ENCODE assay signal across 27 cellular contexts in the genomic region with DNA sequence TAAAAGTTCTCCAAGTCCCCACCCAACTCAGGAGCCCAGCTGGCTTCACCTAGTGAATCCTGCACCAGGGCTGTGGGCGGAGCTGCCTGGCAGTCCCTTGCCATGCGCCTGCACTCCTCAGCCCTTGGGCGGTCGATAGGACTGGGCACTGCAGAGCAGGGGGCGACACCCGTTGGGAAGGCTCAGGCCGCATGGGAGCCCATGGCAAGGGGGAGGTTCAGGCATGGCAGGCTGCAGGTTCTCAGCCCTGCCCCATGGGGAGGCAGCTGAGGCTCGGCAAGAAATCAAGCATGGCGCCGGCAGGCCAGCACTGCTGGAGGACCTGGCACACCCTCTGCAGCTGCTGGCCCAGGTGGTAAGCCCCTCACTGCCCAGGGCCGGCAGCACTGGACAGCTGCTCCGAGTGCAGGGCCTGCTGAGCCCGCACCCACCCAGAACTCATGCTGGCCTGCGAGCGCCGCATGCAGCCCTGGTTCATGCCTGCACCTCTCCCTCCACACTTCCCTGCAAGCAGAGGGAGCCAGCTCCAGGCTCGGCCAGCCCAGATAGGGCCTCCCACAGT.
"Had no signal": no experiment of that assay in that cellular context is flagged by ENCODE, and none has a peak within 500 bp of the region (broad histone marks: within the 10 kb centered on the region; RNA-seq: fewer than 3 reads in every experiment).

No MANE protein-coding gene starts in this region.

- H3K27ac Mint-ChIP-seq: naive B cell; naive thymus-derived CD8-positive, alpha-beta T cell; natural killer cell treated with Interleukin-12 subunit alpha and Interleukin-12 subunit beta and Interleukin-15 and Interleukin-18, amount 100 ng/mL, for 72 hours; nephron progenitor cell; progenitor cell of endocrine pancreas; stimulated activated effector memory CD8-positive, alpha-beta T cell treated with anti-CD3 and anti-CD28 coated beads, Interleukin-12 subunit alpha, Interleukin-12 subunit beta, amount 100 ng/mL, for 72 hours; stimulated activated naive B cell treated with anti-CD40 and anti-IgM and Interleukin-4, amounts not matched to agents 10 μg/mL and 1 μg/mL and 100 μg/mL, for 72 hours; stimulated activated naive CD8-positive, alpha-beta T cell treated with anti-CD3 and anti-CD28 coated beads, Interleukin-15, Interleukin-2, amounts not matched to agents 100 ng/mL and 50 ng/mL, for 24 hours; type B pancreatic cell had no signal

- ATAC-seq: naive thymus-derived CD8-positive, alpha-beta T cell; natural killer cell treated with Interleukin-12 subunit alpha and Interleukin-12 subunit beta and Interleukin-15 and Interleukin-18, amount 100 ng/mL, for 72 hours; psoas muscle; stimulated activated effector memory CD8-positive, alpha-beta T cell treated with anti-CD3 and anti-CD28 coated beads, Interleukin-12 subunit alpha, Interleukin-12 subunit beta, amount 100 ng/mL, for 72 hours; stimulated activated naive B cell treated with anti-CD40 and anti-IgM and Interleukin-4, amounts not matched to agents 10 μg/mL and 1 μg/mL and 100 μg/mL, for 72 hours had no signal

- H3K4me3 ChIP-seq: ovary, psoas muscle, right lobe of liver, sigmoid colon, stomach, thoracic aorta, tibial artery, transverse colon, uterus had no signal

- H3K27ac ChIP-seq: ovary, parathyroid adenoma, psoas muscle, right lobe of liver, sigmoid colon, stomach, thoracic aorta, tibial artery, transverse colon, uterus had no signal

- H3K79me2 ChIP-seq: parathyroid adenoma had no signal

- H3K9ac ChIP-seq: parathyroid adenoma had no signal

- H3K9me3 ChIP-seq: ovary, psoas muscle, right lobe of liver, sigmoid colon, thoracic aorta, tibial artery, transverse colon, uterus had no signal

- H3K36me3 Mint-ChIP-seq: naive B cell; stimulated activated effector memory CD8-positive, alpha-beta T cell treated with anti-CD3 and anti-CD28 coated beads, Interleukin-12 subunit alpha, Interleukin-12 subunit beta, amount 100 ng/mL, for 72 hours; stimulated activated naive B cell treated with anti-CD40 and anti-IgM and Interleukin-4, amounts not matched to agents 10 μg/mL and 1 μg/mL and 100 μg/mL, for 72 hours; type B pancreatic cell had no signal

- H2AFZ ChIP-seq: parathyroid adenoma had no signal

- H3K27me3 ChIP-seq: ovary, right lobe of liver, sigmoid colon, stomach, tibial artery, transverse colon, uterus had no signal

- FAIRE-seq: small intestine had no signal

- H3K4me3 Mint-ChIP-seq: naive B cell; naive thymus-derived CD8-positive, alpha-beta T cell; natural killer cell treated with Interleukin-12 subunit alpha and Interleukin-12 subunit beta and Interleukin-15 and Interleukin-18, amount 100 ng/mL, for 72 hours; nephron progenitor cell; neural crest cell; stimulated activated effector memory CD8-positive, alpha-beta T cell treated with anti-CD3 and anti-CD28 coated beads, Interleukin-12 subunit alpha, Interleukin-12 subunit beta, amount 100 ng/mL, for 72 hours; stimulated activated naive B cell treated with anti-CD40 and anti-IgM and Interleukin-4, amounts not matched to agents 10 μg/mL and 1 μg/mL and 100 μg/mL, for 72 hours; stimulated activated naive CD8-positive, alpha-beta T cell treated with anti-CD3 and anti-CD28 coated beads, Interleukin-15, Interleukin-2, amounts not matched to agents 100 ng/mL and 50 ng/mL, for 24 hours; type B pancreatic cell had no signal

- H3K4me1 ChIP-seq: parathyroid adenoma, psoas muscle, right lobe of liver, sigmoid colon, stomach, tibial artery, transverse colon, uterus had no signal

- DNase-seq: naive B cell; naive thymus-derived CD8-positive, alpha-beta T cell; nephron progenitor cell; occipital lobe; ovary; psoas muscle; right lobe of liver; sigmoid colon; small intestine; stimulated activated CD4-positive, alpha-beta T cell treated with anti-CD3 and anti-CD28 coated beads, Interleukin-15, amount 100 ng/mL, for 24 hours; stimulated activated CD4-positive, alpha-beta T cell treated with anti-CD3 and anti-CD28 coated beads, Interleukin-2, amount 100 ng/mL, for 24 hours; stimulated activated CD4-positive, alpha-beta T cell treated with anti-CD3 and anti-CD28 coated beads, Interleukin-2, amount 100 ng/mL, for 48 hours; stimulated activated CD4-positive, alpha-beta T cell treated with anti-CD3 and anti-CD28 coated beads, Interleukin-4, amount 100 ng/mL, for 24 hours; stimulated activated naive B cell treated with anti-CD40 and anti-IgM and Interleukin-4, amounts not matched to agents 10 μg/mL and 1 μg/mL and 100 μg/mL, for 72 hours; stimulated activated naive CD4-positive, alpha-beta T cell treated with Interleukin-2 at 50 U/mL for 16 hours; stomach; tibial artery; transverse colon; uterus had no signal

- H3K27me3 Mint-ChIP-seq: naive B cell; naive thymus-derived CD8-positive, alpha-beta T cell; natural killer cell treated with Interleukin-12 subunit alpha and Interleukin-12 subunit beta and Interleukin-15 and Interleukin-18, amount 100 ng/mL, for 72 hours; progenitor cell of endocrine pancreas; stimulated activated naive B cell treated with anti-CD40 and anti-IgM and Interleukin-4, amounts not matched to agents 10 μg/mL and 1 μg/mL and 100 μg/mL, for 72 hours; stimulated activated naive CD8-positive, alpha-beta T cell treated with anti-CD3 and anti-CD28 coated beads, Interleukin-15, Interleukin-2, amounts not matched to agents 100 ng/mL and 50 ng/mL, for 24 hours; type B pancreatic cell had no signal

- H3K36me3 ChIP-seq: ovary, right lobe of liver, sigmoid colon, stomach, thoracic aorta, tibial artery, transverse colon, uterus had no signal

- H3K4me1 Mint-ChIP-seq: naive B cell; naive thymus-derived CD8-positive, alpha-beta T cell; nephron progenitor cell; neural crest cell; stimulated activated effector memory CD8-positive, alpha-beta T cell treated with anti-CD3 and anti-CD28 coated beads, Interleukin-12 subunit alpha, Interleukin-12 subunit beta, amount 100 ng/mL, for 72 hours; stimulated activated naive B cell treated with anti-CD40 and anti-IgM and Interleukin-4, amounts not matched to agents 10 μg/mL and 1 μg/mL and 100 μg/mL, for 72 hours had no signal
